10 cellular contexts compared by ENCODE assay signal in the genomic region with DNA sequence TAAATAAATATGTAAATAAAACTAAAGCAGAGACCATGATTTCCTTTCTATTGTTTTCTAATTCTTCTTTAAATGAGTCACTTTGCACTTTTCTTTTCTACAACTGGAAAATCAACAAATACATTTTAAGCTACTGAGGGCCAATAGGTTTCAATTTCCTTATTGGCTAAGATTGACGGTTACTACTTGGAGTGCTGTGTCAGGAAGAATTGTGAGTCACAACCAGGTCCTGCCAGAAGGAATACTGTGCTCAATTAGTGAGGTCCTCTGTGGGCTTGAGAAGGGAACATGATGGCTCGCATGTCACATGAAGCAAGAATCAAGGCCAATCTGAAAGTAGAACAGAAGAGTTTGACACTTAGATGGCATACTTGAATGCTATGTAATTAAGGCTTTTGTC.
DNase-seq lines count a peak whose midpoint lies in the region; ATAC-seq and TF ChIP-seq lines count a peak whose summit lies in the region.
"Had no signal": no experiment of that assay in that cellular context is flagged by ENCODE, and none has a peak within 500 bp of the region (broad histone marks: within the 10 kb centered on the region; RNA-seq: fewer than 3 reads in every experiment).

No MANE protein-coding gene starts in this region.

- in situ Hi-C loops in IMR-90 (cut with MboI; ENCODE audit: low sequenced_read_pairs): no loop called here

- peak overlapping the region; percentile 95 for H2BK5ac ChIP-seq in IMR-90 (ENCODE audit: low read depth, low read length, poor library complexity, severe bottlenecking)

- H2BK20ac ChIP-seq in IMR-90 (ENCODE audit: low read depth, low read length): peak overlapping the region; percentile 90

- H3K56ac ChIP-seq in IMR-90 (ENCODE audit: extremely low read depth, insufficient read depth, low read length): peak overlapping the region; percentile 49; the same call in 1 of the 2 replicates

- H4K91ac ChIP-seq in IMR-90 (ENCODE audit: insufficient read depth, low read depth, low read length): peak overlapping the region; percentile 89

- no peaks in the 10 kb centered on the region for H4K20me1 ChIP-seq in IMR-90 (ENCODE audit: insufficient read depth, low read length)

- H3K4ac ChIP-seq in IMR-90 (ENCODE audit: low read depth, low read length): peak overlapping the region; percentile 76

- H3K27me3 ChIP-seq in A673 (replicated peaks; ENCODE audit: insufficient read depth, low read depth, low read length, poor library complexity): no peaks in the 10 kb centered on the region
- no peaks in the 10 kb centered on the region for H3K27me3 ChIP-seq in IMR-90 (ENCODE audit: control insufficient read depth, insufficient read depth, low read length)
- H3K27me3 ChIP-seq: SJCRH30 had no signal

- H3K14ac ChIP-seq in IMR-90 (replicated peaks; ENCODE audit: low read depth, low read length): peak overlapping the region; percentile 75

- H3K27ac ChIP-seq in A673 (ENCODE audit: low read depth, low read length, poor library complexity, severe bottlenecking) (no peak overlapping the region), IMR-90 (ENCODE audit: insufficient read depth, low read length) (peak overlapping the region; percentile 79)
- H3K27ac ChIP-seq: SJCRH30 had no signal

- H2AK9ac ChIP-seq in IMR-90 (replicated peaks; ENCODE audit: low read depth, low read length, poor library complexity): peak overlapping the region; percentile 55

- dilution Hi-C loops in IMR-90 (cut with HindIII; ENCODE audit: low sequenced_read_pairs, unreplicated experiment): no loop called here

- H3K79me1 ChIP-seq in IMR-90 (ENCODE audit: low read depth in 1 of 2, low read length in 2 of 2): no peaks in the 10 kb centered on the region

- H2BK15ac ChIP-seq in IMR-90 (ENCODE audit: low read depth, low read length): peak overlapping the region; percentile 29

- BruUV-seq in A673 (replicated peaks; lab: Mats Ljungman, UMichigan): no TSS peak
- BruUV-seq in IMR-90 (replicated peaks; lab: Mats Ljungman, UMichigan): no TSS peak

- H3K23ac ChIP-seq in IMR-90 (ENCODE audit: low read depth, low read length): peak overlapping the region; percentile 58; the same call in 1 of the 2 replicates

- CTCF ChIA-PET in A673 (lab: Charles Lee) (no interaction called here), IMR-90 (lab: Yijun Ruan, JAX) (interaction anchor here (1.3 kb wide), 1 partner anchor 15 kb away, joined by 4 read pairs; no protein-coding TSS in a partner anchor)

- TF ChIP-seq CTCF in A673 (conservative IDR thresholded peaks at IDR 0.05; ENCODE audit: low read depth, low read length): no peak
- TF ChIP-seq CTCF in IMR-90 (conservative IDR thresholded peaks at IDR 0.05; ENCODE audit: low read depth, low read length): no peak

- H4K5ac ChIP-seq in IMR-90 (ENCODE audit: low read depth, low read length): peak overlapping the region; percentile 91

- no peaks in the 10 kb centered on the region; the same call in 1 of the 2 replicates for H3K9me1 ChIP-seq in IMR-90 (ENCODE audit: insufficient read depth, low read length)

- POLR2A ChIA-PET in A673 (lab: Charles Lee; ENCODE audit: low non-redundant PET): no interaction called here
- POLR2A ChIA-PET in IMR-90 (lab: Charles Lee; ENCODE audit: unreplicated experiment): interaction anchor here (0.6 kb wide), 2 partner anchors 30 to 590 kb away, joined by 3 read pairs; no protein-coding TSS in a partner anchor

- TF ChIP-seq RAD21 in IMR-90 (IDR thresholded peaks at IDR 0.05; ENCODE audit: low read length): no peak

- H2AK5ac ChIP-seq in IMR-90 (ENCODE audit: low read depth, low read length): peak overlapping the region; percentile 95

- no peaks in the 10 kb centered on the region for H3K36me3 ChIP-seq in A673 (ENCODE audit: insufficient read depth, low read length, poor library complexity, severe bottlenecking)
- H3K36me3 ChIP-seq in IMR-90 (ENCODE audit: control insufficient read depth, insufficient read depth, low read length): no peaks in the 10 kb centered on the region
- H3K36me3 ChIP-seq: SJCRH30 had no signal

- peak overlapping the region; percentile 98 for H3K18ac ChIP-seq in IMR-90 (ENCODE audit: low read depth, low read length)

- peak overlapping the region; percentile 52; the same call in 1 of the 2 replicates for H3K4me2 ChIP-seq in IMR-90 (ENCODE audit: low read depth, low read length)

- H3K4me3 ChIP-seq in A673 (ENCODE audit: low read depth, low read length, poor library complexity, severe bottlenecking) (no peak overlapping the region), IMR-90 (ENCODE audit: insufficient read depth, low read depth, low read length) (no peak overlapping the region)
- H3K4me3 ChIP-seq: SJCRH30 had no signal

- ATAC-seq in IMR-90 (ENCODE audit: low read depth): 0 out of 2 replicates have a peak, but pooled peaks have one; percentile 15
- ATAC-seq in left colon: peak; percentile 82
- no peak for ATAC-seq in GM21717 (IDR thresholded peaks at IDR 0.05; ENCODE audit: unreplicated experiment)
- ATAC-seq: activated CD4-positive, alpha-beta T cell treated with anti-CD3 and anti-CD28 coated beads for 36 hours had no signal

- peak overlapping the region; percentile 43 to 88 for H4K8ac ChIP-seq in IMR-90 (ENCODE audit: low read depth in 2 of 2, low read length in 2 of 2)

- peak overlapping the region; percentile 97 for H2BK120ac ChIP-seq in IMR-90 (ENCODE audit: low read depth, low read length)

- H3K9ac ChIP-seq in IMR-90 (ENCODE audit: low read depth, low read length): peak overlapping the region; percentile 22; the same call in 1 of the 2 replicates

- intact Hi-C loops in A673 (cut with micrococcal nuclease; ENCODE audit: unreplicated experiment) (no loop called here), IMR-90 (cut with micrococcal nuclease) (no loop called here), left colon (cut with DNase I, micrococcal nuclease) (no loop called here)

- H3K4me1 ChIP-seq in A673 (ENCODE audit: insufficient read depth, low read length, poor library complexity, severe bottlenecking): no peaks in the 10 kb centered on the region
- peaks cover 12% of the 10 kb centered on the region for H3K4me1 ChIP-seq in IMR-90 (ENCODE audit: control insufficient read depth, insufficient read depth, low read length)
- H3K4me1 ChIP-seq: SJCRH30 had no signal

- WGBS in IMR-90 (ENCODE audit: extremely low coverage in 2 of 2, insufficient read length in 1 of 2), 2 experiments: 0% methylated on average over 1 of the region's 2 CpGs; no CpG with 5 or more reads in 1 of the 2 experiments

- H3K9me3 ChIP-seq in A673 (ENCODE audit: low read depth, low read length, poor library complexity, severe bottlenecking): no peaks in the 10 kb centered on the region
- H3K9me3 ChIP-seq in IMR-90 (ENCODE audit: control insufficient read depth, insufficient read depth, low read length): no peaks in the 10 kb centered on the region
- H3K9me3 ChIP-seq: SJCRH30 had no signal

- DNase-seq in A673 (ENCODE audit: low spot score): peak; percentile 13
- DNase-seq in IMR-90: peak; percentile 65
- peak; percentile 68 for DNase-seq in dedifferentiated amniotic fluid mesenchymal stem cell (ENCODE audit: extremely low spot score)
- DNase-seq in left colon: no peak
- DNase-seq in NCI-H510A (lab: John Stamatoyannopoulos, UW): no peak
- no peak for DNase-seq in stimulated activated CD4-positive, alpha-beta T cell treated with anti-CD3 and anti-CD28 coated beads, Interleukin-4, amount 100 ng/mL, for 1 hour
- DNase-seq in SIG-M5 (lab: John Stamatoyannopoulos, UW): no peak
- DNase-seq: activated CD4-positive, alpha-beta T cell treated with anti-CD3 and anti-CD28 coated beads for 36 hours; SJCRH30 had no signal

- no peak overlapping the region for H2AFZ ChIP-seq in IMR-90 (replicated peaks; ENCODE audit: low read length, poor library complexity)

- no peak for TF ChIP-seq POLR2A in IMR-90 (IDR thresholded peaks at IDR 0.05; ENCODE audit: low read depth, low read length)

TF ChIP-seq in IMR-90, 13 proteins besides CTCF, POLR2A, EP300 and RAD21:
- peak; percentile 31; the same call in 1 of the 2 replicates for TF ChIP-seq MAFK (IDR thresholded peaks at IDR 0.05; ENCODE audit: low read depth, low read length)
- TF ChIP-seq SMC3 (IDR thresholded peaks at IDR 0.05; ENCODE audit: low read depth, low read length): no peak

Comparison
In these comparisons a context has a peak if more than half of its experiments do, and no peak if none do; other contexts are left out.
1. DNase-seq: peak in A673 (single experiment), IMR-90 (single experiment) and dedifferentiated amniotic fluid mesenchymal stem cell (single experiment); none in left colon (0 of 2), NCI-H510A (single experiment), stimulated activated CD4-positive, alpha-beta T cell treated with anti-CD3 and anti-CD28 coated beads, Interleukin-4, amount 100 ng/mL, for 1 hour (single experiment) and SIG-M5 (single experiment).